Comparison of ENCODE assay signal across 8 cellular contexts in genomic region chr20:49280463-49281058, GRCh38. TPM values are rescaled to one million over a fixed set of nuclear protein-coding genes. Genes with fewer than 3 reads are reported as not detected.
DNase-seq lines count a peak whose midpoint lies in the region; ATAC-seq and TF ChIP-seq lines count a peak whose summit lies in the region.

No MANE protein-coding gene starts in this region.

- no peaks in the 10 kb centered on the region for H3K27me3 ChIP-seq in iPS-15b (ENCODE audit: control insufficient read depth, insufficient read depth, low read length)
- H3K27me3 ChIP-seq in thoracic aorta (replicated peaks; ENCODE audit: insufficient read depth), result no peaks in the 10 kb centered on the region

- H3K36me3 Mint-ChIP-seq in activated naive CD4-positive, alpha-beta T cell treated with anti-CD3 and anti-CD28 coated beads, Interleukin-2, amount 50 U/mL, for 24 hours, result peaks cover 80% of the 10 kb centered on the region
- peaks cover 86% of the 10 kb centered on the region for H3K36me3 Mint-ChIP-seq in activated CD4-positive, alpha-beta memory T cell treated with anti-CD3 and anti-CD28 coated beads for 36 hours

- CTCF ChIA-PET in activated CD4-positive, alpha-beta memory T cell treated with anti-CD3 and anti-CD28 coated beads for 36 hours (lab: Charles Lee), result interaction anchor here (1.2 kb wide), 1 partner anchor 35 kb away, joined by 4 read pairs; no protein-coding TSS in a partner anchor

- no peak for ATAC-seq in thoracic aorta (ENCODE audit: insufficient number of reproducible peaks, low FRiP score, low read depth)
- ATAC-seq in GM21423 (IDR thresholded peaks at IDR 0.05; ENCODE audit: unreplicated experiment), result no peak

- H3K9me3 Mint-ChIP-seq in activated naive CD4-positive, alpha-beta T cell treated with anti-CD3 and anti-CD28 coated beads, Interleukin-2, amount 50 U/mL, for 24 hours, result peaks cover 34% of the 10 kb centered on the region
- peaks cover 44% of the 10 kb centered on the region for H3K9me3 Mint-ChIP-seq in activated CD4-positive, alpha-beta memory T cell treated with anti-CD3 and anti-CD28 coated beads for 36 hours

- in situ Hi-C loops in GM13976 (cut with MboI; ENCODE audit: low sequenced_read_pairs, unreplicated experiment), result no loop called here

- H3K27ac ChIP-seq in thoracic aorta, result no peak overlapping the region

- peak overlapping the region; percentile 100 for H3K9ac ChIP-seq in iPS-15b (ENCODE audit: low read depth, low read length)

- H3K4me1 ChIP-seq in iPS-15b (ENCODE audit: control insufficient read depth, insufficient read depth, low read length), result peaks cover 7% of the 10 kb centered on the region
- peaks cover 22 to 51% of the 10 kb centered on the region in 2 donors for H3K4me1 ChIP-seq in thoracic aorta (ENCODE audit: control insufficient read depth in 1 of 2, low read depth in 2 of 2)

- H3K27me3 Mint-ChIP-seq in activated naive CD4-positive, alpha-beta T cell treated with anti-CD3 and anti-CD28 coated beads, Interleukin-2, amount 50 U/mL, for 24 hours, result no peaks in the 10 kb centered on the region
- H3K27me3 Mint-ChIP-seq in activated CD4-positive, alpha-beta memory T cell treated with anti-CD3 and anti-CD28 coated beads for 36 hours, result peaks cover 2% of the 10 kb centered on the region

- no peaks in the 10 kb centered on the region for H3K9me3 ChIP-seq in iPS-15b (ENCODE audit: control insufficient read depth, insufficient read depth, low read length)
- H3K9me3 ChIP-seq in thoracic aorta, result peaks cover 9% of the 10 kb centered on the region

- H3K36me3 ChIP-seq in iPS-15b (ENCODE audit: control insufficient read depth, insufficient read depth, low read length) (peaks cover 63% of the 10 kb centered on the region), thoracic aorta (peaks cover 54% of the 10 kb centered on the region)

- intact Hi-C loops in activated CD4-positive, alpha-beta memory T cell treated with anti-CD3 and anti-CD28 coated beads for 36 hours (cut with micrococcal nuclease), result no loop called here

- TF ChIP-seq CTCF in thoracic aorta (IDR thresholded peaks at IDR 0.05) (no peak), GM13976 (IDR thresholded peaks at IDR 0.05; ENCODE audit: borderline replicate concordance, control extremely low read depth, extremely low read depth, insufficient read depth, missing control alignments) (no peak)

- peak overlapping the region; percentile 93 for H3K4me3 Mint-ChIP-seq in activated naive CD4-positive, alpha-beta T cell treated with anti-CD3 and anti-CD28 coated beads, Interleukin-2, amount 50 U/mL, for 24 hours
- H3K4me3 Mint-ChIP-seq in activated CD4-positive, alpha-beta memory T cell treated with anti-CD3 and anti-CD28 coated beads for 36 hours, result peak overlapping the region; percentile 99

- POLR2A ChIA-PET in activated CD4-positive, alpha-beta memory T cell treated with anti-CD3 and anti-CD28 coated beads for 36 hours (lab: Charles Lee), result interaction anchor here (0.6 to 3.7 kb wide), 11 partner anchors 7 to 1863 kb away, joined by 3 to 26 read pairs (median 4); no protein-coding TSS in a partner anchor

- peaks cover 66% of the 10 kb centered on the region for H3K4me1 Mint-ChIP-seq in activated naive CD4-positive, alpha-beta T cell treated with anti-CD3 and anti-CD28 coated beads, Interleukin-2, amount 50 U/mL, for 24 hours
- H3K4me1 Mint-ChIP-seq in activated CD4-positive, alpha-beta memory T cell treated with anti-CD3 and anti-CD28 coated beads for 36 hours (ENCODE audit: low read depth), result peaks cover 58% of the 10 kb centered on the region

- peak overlapping the region; percentile 95 for H3K27ac Mint-ChIP-seq in activated naive CD4-positive, alpha-beta T cell treated with anti-CD3 and anti-CD28 coated beads, Interleukin-2, amount 50 U/mL, for 24 hours
- peak overlapping the region; percentile 99 for H3K27ac Mint-ChIP-seq in activated CD4-positive, alpha-beta memory T cell treated with anti-CD3 and anti-CD28 coated beads for 36 hours

- no peak for DNase-seq in activated naive CD4-positive, alpha-beta T cell treated with Interleukin-2 at 50 U/mL for 16 hours
- no peak for DNase-seq in activated CD4-positive, alpha-beta memory T cell treated with anti-CD3 and anti-CD28 coated beads for 36 hours
- DNase-seq in thoracic aorta (ENCODE audit: low spot score) (no peak), NCI-H2081 (lab: John Stamatoyannopoulos, UW) (no peak), GM13976 (ENCODE audit: low spot score) (no peak)

- H3K4me3 ChIP-seq in iPS-15b (ENCODE audit: low read depth, low read length) (peak overlapping the region; percentile 91), thoracic aorta (peak overlapping the region; percentile 90)

RNA-seq across cellular contexts. Expression of gene ZNFX1, which starts 2.7 kb away (rescaled TPM):
- 10 to 100 TPM; 42.5 to 45.3 TPM for total RNA-seq in activated CD4-positive, alpha-beta memory T cell treated with anti-CD3 and anti-CD28 coated beads for 36 hours
- 10 to 100 TPM; 65.3 to 74.7 TPM for total RNA-seq in thoracic aorta
